ENCODE assay signal across 27 cellular contexts in the genomic region with DNA sequence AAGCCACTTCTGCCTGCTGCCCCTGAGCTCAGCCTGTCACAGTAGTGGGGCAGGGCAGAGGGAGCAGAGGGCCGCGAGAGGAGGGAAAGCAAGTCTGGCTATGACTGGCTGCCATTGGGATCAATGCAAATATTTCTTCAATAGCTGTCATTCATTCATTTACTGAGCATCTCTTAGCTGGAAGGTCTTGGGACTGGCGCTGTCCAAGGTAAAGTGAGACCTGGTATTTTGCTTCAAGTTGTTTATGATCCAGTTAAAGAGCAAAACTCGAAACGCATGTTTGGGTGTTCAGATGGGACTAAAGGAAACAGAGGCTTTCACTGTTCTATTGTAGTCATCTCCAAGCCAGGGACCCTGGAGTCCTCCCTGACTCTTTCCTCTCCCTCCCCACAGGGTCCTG. TPM values are rescaled to one million over a fixed set of nuclear protein-coding genes. Genes with fewer than 3 reads are reported as not detected.
A peak's percentile ranks its signal among the peaks of the same experiment; 100 is the strongest.
DNase-seq lines count a peak whose midpoint lies in the region; ATAC-seq and TF ChIP-seq lines count a peak whose summit lies in the region.
"Had no signal": no experiment of that assay in that cellular context is flagged by ENCODE, and none has a peak within 500 bp of the region (broad histone marks: within the 10 kb centered on the region; RNA-seq: fewer than 3 reads in every experiment).

No MANE protein-coding gene starts in this region.

- H3K4me3 ChIP-seq in SK-N-SH (ENCODE audit: low read depth in 2 of 2, low read length in 1 of 2) (no peak overlapping the region), GM23338 (no peak overlapping the region), liver (ENCODE audit: low read depth in 1 of 3, low read length in 3 of 3) (no peak overlapping the region), sigmoid colon (no peak overlapping the region)
- H3K4me3 ChIP-seq: coronary artery, esophagus squamous epithelium, lung, SK-N-MC, transverse colon had no signal

- H3K9me2 ChIP-seq in SK-N-SH (no peaks in the 10 kb centered on the region), GM23338 (ENCODE audit: insufficient read depth) (no peaks in the 10 kb centered on the region)

- H3K79me2 ChIP-seq in SK-N-SH (ENCODE audit: insufficient read depth) (no peaks in the 10 kb centered on the region), GM23338 (replicated peaks; ENCODE audit: insufficient read depth) (no peaks in the 10 kb centered on the region)

- H3K27me3 ChIP-seq in SK-N-SH (ENCODE audit: insufficient read depth): no peaks in the 10 kb centered on the region
- no peaks in the 10 kb centered on the region for H3K27me3 ChIP-seq in GM23338 (ENCODE audit: insufficient read depth)
- peaks cover 0 to 4% (median 3%) of the 10 kb centered on the region in 4 donors for H3K27me3 ChIP-seq in liver (ENCODE audit: control insufficient read depth in 4 of 4, insufficient read depth in 4 of 4, low read length in 3 of 4)
- H3K27me3 ChIP-seq in sigmoid colon: no peaks in the 10 kb centered on the region

- CTCF ChIA-PET in SK-N-SH (lab: Yijun Ruan, JAX): interaction anchor here (1.0 to 1.7 kb wide), 2 partner anchors 11 to 41 kb away, joined by 4 to 6 read pairs; no protein-coding TSS in a partner anchor

- H3F3A ChIP-seq in SK-N-SH (replicated peaks; ENCODE audit: insufficient read depth) (no peaks in the 10 kb centered on the region), GM23338 (replicated peaks; ENCODE audit: low read depth) (no peaks in the 10 kb centered on the region)

- peaks cover 3% of the 10 kb centered on the region for H3K27me3 Mint-ChIP-seq in GM23338 (ENCODE audit: insufficient read depth, low read depth, poor library complexity)

- H3K27ac ChIP-seq in SK-N-SH (ENCODE audit: low read depth in 2 of 2, low read length in 1 of 2) (no peak overlapping the region), GM23338 (ENCODE audit: low read depth) (no peak overlapping the region), liver (ENCODE audit: low read depth in 1 of 2, low read length in 2 of 2) (no peak overlapping the region), sigmoid colon (no peak overlapping the region)
- H3K27ac ChIP-seq: coronary artery, esophagus squamous epithelium, KMS-11, SK-N-MC, transverse colon, WERI-Rb-1 had no signal

- H3K9me3 ChIP-seq in SK-N-SH: no peaks in the 10 kb centered on the region
- H3K9me3 ChIP-seq in liver (ENCODE audit: control insufficient read depth in 4 of 4, low read length in 3 of 4): no peaks in the 10 kb centered on the region
- H3K9me3 ChIP-seq in sigmoid colon: no peaks in the 10 kb centered on the region
- H3K9me3 ChIP-seq: esophagus squamous epithelium, transverse colon had no signal

- no peaks in the 10 kb centered on the region for H3K36me3 ChIP-seq in SK-N-SH (replicated peaks in 1 of 2; ENCODE audit: control insufficient read depth in 1 of 2, insufficient read depth in 2 of 2, low read length in 1 of 2)
- no peaks in the 10 kb centered on the region for H3K36me3 ChIP-seq in GM23338 (ENCODE audit: insufficient read depth)
- no peaks in the 10 kb centered on the region for H3K36me3 ChIP-seq in liver (ENCODE audit: control insufficient read depth in 4 of 4, insufficient read depth in 3 of 4, low read depth in 1 of 4, low read length in 3 of 4)
- H3K36me3 ChIP-seq in sigmoid colon: no peaks in the 10 kb centered on the region
- H3K36me3 ChIP-seq: esophagus squamous epithelium, transverse colon, WERI-Rb-1 had no signal

- intact Hi-C loops in sigmoid colon (cut with DNase I): no loop called here

- TF ChIP-seq EP300 in SK-N-SH (IDR thresholded peaks at IDR 0.05; ENCODE audit: borderline replicate concordance in 1 of 2, low read depth in 1 of 2, low read length in 1 of 2) (no peak), sigmoid colon (IDR thresholded peaks at IDR 0.05) (no peak)

- no peaks in the 10 kb centered on the region for H4K20me1 ChIP-seq in SK-N-SH (ENCODE audit: insufficient read depth)
- no peaks in the 10 kb centered on the region for H4K20me1 ChIP-seq in GM23338 (replicated peaks; ENCODE audit: insufficient read depth)

- no peak; the same call in 2 of the 3 replicates for ATAC-seq in SK-N-SH treated with all-trans-retinoic acid at 6 μM for 48 hours
- no peak for ATAC-seq in GM23338
- ATAC-seq: activated T-cell treated with anti-CD3 and anti-CD28 coated beads, Interleukin-2, amount 50 U/mL, for 72 hours had no signal

- TF ChIP-seq CTCF in SK-N-SH (IDR thresholded peaks at IDR 0.05): no peak
- no peak for TF ChIP-seq CTCF in GM23338 (conservative IDR thresholded peaks at IDR 0.05; ENCODE audit: low read depth in 2 of 2)
- TF ChIP-seq CTCF in liver (IDR thresholded peaks at IDR 0.05; ENCODE audit: low read depth, low read length, missing input control): no peak
- no peak for TF ChIP-seq CTCF in sigmoid colon (IDR thresholded peaks at IDR 0.05)

- TF ChIP-seq RAD21 in SK-N-SH (IDR thresholded peaks at IDR 0.05; ENCODE audit: low read length) (no peak), liver (IDR thresholded peaks at IDR 0.05) (no peak)

- no peak overlapping the region for H3K9ac ChIP-seq in SK-N-SH
- H3K9ac ChIP-seq in liver (ENCODE audit: low read depth in 1 of 2, low read length in 2 of 2): no peak overlapping the region
- H3K9ac ChIP-seq: KMS-11 had no signal

- no peaks in the 10 kb centered on the region; the same call in 2 of the 3 replicates for H3K9me3 Mint-ChIP-seq in GM23338
- H3K9me3 Mint-ChIP-seq: activated CD4-positive, alpha-beta T cell treated with anti-CD3 and anti-CD28 coated beads, Interleukin-2, amount 10 ng/mL, durations not matched to agents 24 days and 14 days; activated naive CD4-positive, alpha-beta T cell treated with anti-CD3 and anti-CD28 coated beads for 36 hours; activated T-cell treated with anti-CD3 and anti-CD28 coated beads, Interleukin-2, amount 50 U/mL, for 72 hours; endodermal cell; T-helper 2 cell treated with Interferon-gamma antibody and Interleukin-4, amounts not matched to agents 5 μg/mL and 100 μg/mL, for 36 hours had no signal

- POLR2A ChIA-PET in SK-N-SH (lab: Yijun Ruan, JAX): no interaction called here

- H3K4me2 ChIP-seq in SK-N-SH: no peak overlapping the region
- H3K4me2 ChIP-seq in GM23338: no peak overlapping the region
- H3K4me2 ChIP-seq: KMS-11 had no signal

- H3K4me1 ChIP-seq in SK-N-SH (ENCODE audit: control insufficient read depth in 1 of 2, insufficient read depth in 2 of 2, low read depth in 1 of 2, low read length in 1 of 2): peaks cover 0 to 5% of the 10 kb centered on the region in 2 experiments; a peak in 2 of 4 replicates
- H3K4me1 ChIP-seq in GM23338 (ENCODE audit: insufficient read depth): no peaks in the 10 kb centered on the region
- H3K4me1 ChIP-seq in liver (ENCODE audit: control insufficient read depth in 4 of 4, insufficient read depth in 4 of 4, low read length in 3 of 4): no peaks in the 10 kb centered on the region
- no peaks in the 10 kb centered on the region for H3K4me1 ChIP-seq in sigmoid colon
- H3K4me1 ChIP-seq: esophagus squamous epithelium, transverse colon had no signal

- H2AFZ ChIP-seq in SK-N-SH (ENCODE audit: low read depth) (no peak overlapping the region), GM23338 (no peak overlapping the region)

- WGBS in SK-N-SH (ENCODE audit: low lambda C conversion rate): 49% methylated on average over 5 of the region's 5 CpGs
- 70% methylated on average over 5 of the region's 5 CpGs for WGBS in liver
- WGBS in sigmoid colon, 2 donors: 57 to 66% methylated on average over 5 of the region's 5 CpGs

- H3K27ac Mint-ChIP-seq in GM23338: no peak overlapping the region
- H3K27ac Mint-ChIP-seq: activated CD4-positive, alpha-beta T cell treated with anti-CD3 and anti-CD28 coated beads, Interleukin-2, amount 10 ng/mL, durations not matched to agents 24 days and 14 days; activated naive CD4-positive, alpha-beta T cell treated with anti-CD3 and anti-CD28 coated beads for 36 hours; activated T-cell treated with anti-CD3 and anti-CD28 coated beads, Interleukin-2, amount 50 U/mL, for 72 hours; endodermal cell; T-helper 2 cell treated with Interferon-gamma antibody and Interleukin-4, amounts not matched to agents 5 μg/mL and 100 μg/mL, for 36 hours had no signal

- TF ChIP-seq POLR2A in sigmoid colon (IDR thresholded peaks at IDR 0.05): no peak

- peaks cover 3% of the 10 kb centered on the region; the same call in 2 of the 3 replicates for H3K4me1 Mint-ChIP-seq in GM23338
- H3K4me1 Mint-ChIP-seq: activated CD4-positive, alpha-beta T cell treated with anti-CD3 and anti-CD28 coated beads, Interleukin-2, amount 10 ng/mL, durations not matched to agents 24 days and 14 days; endodermal cell had no signal

- DNase-seq in SK-N-SH (peak; percentile 48), GM23338 (ENCODE audit: low spot score) (peak; percentile 11), NCI-H345 treated with DMSO at 0.1 percent for 48 hours (lab: John Stamatoyannopoulos, UW; ENCODE audit: unreplicated experiment) (peak; percentile 8), GOT3 (lab: John Stamatoyannopoulos, UW) (no peak), sigmoid colon (no peak), GM19238 (ENCODE audit: insufficient read length, low spot score) (no peak)
- DNase-seq: activated CD4-positive, alpha-beta T cell treated with anti-CD3 and anti-CD28 coated beads, Interleukin-2, amount 10 ng/mL, durations not matched to agents 24 days and 14 days; activated naive CD4-positive, alpha-beta T cell treated with anti-CD3 and anti-CD28 coated beads for 36 hours; activated T-cell treated with anti-CD3 and anti-CD28 coated beads, Interleukin-2, amount 50 U/mL, for 72 hours; endodermal cell; esophagus squamous epithelium; kidney; MV-4-11; NCI-H526; posterior cingulate gyrus; RPMI8226; transverse colon; WERI-Rb-1 had no signal

- H3K36me3 Mint-ChIP-seq in GM23338 (ENCODE audit: low read depth): no peaks in the 10 kb centered on the region
- H3K36me3 Mint-ChIP-seq: CD14-positive monocyte had no signal

- H3K4me3 Mint-ChIP-seq in GM23338: no peak overlapping the region
- H3K4me3 Mint-ChIP-seq: activated CD4-positive, alpha-beta T cell treated with anti-CD3 and anti-CD28 coated beads, Interleukin-2, amount 10 ng/mL, durations not matched to agents 24 days and 14 days; activated naive CD4-positive, alpha-beta T cell treated with anti-CD3 and anti-CD28 coated beads for 36 hours; activated T-cell treated with anti-CD3 and anti-CD28 coated beads, Interleukin-2, amount 50 U/mL, for 72 hours; endodermal cell; T-helper 2 cell treated with Interferon-gamma antibody and Interleukin-4, amounts not matched to agents 5 μg/mL and 100 μg/mL, for 36 hours had no signal

RNA-seq across cellular contexts. Expression of gene R3HCC1L, which starts 47.1 kb away (rescaled TPM):
- polyA plus RNA-seq in SK-N-SH (2012; rRNA removed) (6.0 and 7.4 TPM in 2 replicates), GM23338 (2016; fragmentation: Nextera tagmentation; extraction: Ambion mirVana) (7.2 and 9.3 TPM in 2 replicates), liver (1 to 10 TPM; 3.2 to 4.8 TPM), sigmoid colon (10 to 100 TPM; 12.0 to 15.0 (median 14.1) TPM)
- polyA plus RNA-seq in SK-N-SH (2012; cell fraction: cytosol; rRNA removed): 7.1 and 7.7 TPM in 2 replicates
- polyA plus RNA-seq in SK-N-SH (2012; cell fraction: nucleus; rRNA removed): 8.5 and 14.1 TPM in 2 replicates
- 13.6 and 15.8 TPM in 2 replicates for total RNA-seq in GM23338 (2014; rRNA removed; shearing (Covaris generic))
- total RNA-seq in liver (10 to 100 TPM; 10.1 to 11.2 TPM), sigmoid colon (10 to 100 TPM; 11.6 to 14.4 (median 13.8) TPM)

RNA-seq across cellular contexts. Expression of gene CRTAC1, which starts 56.9 kb away (rescaled TPM):
- polyA plus RNA-seq in SK-N-SH (2012; rRNA removed) (0.05 and 0.18 TPM in 2 replicates), GM23338 (2016; fragmentation: Nextera tagmentation; extraction: Ambion mirVana) (0.47 and 0.63 TPM in 2 replicates), liver (under 1 TPM; 0.28 to 0.33 TPM), sigmoid colon (1 to 10 TPM in 2 of 3 donors, not detected in 1; 1.2 to 1.4 TPM)
- 0.13 and 0.26 TPM in 2 replicates for polyA plus RNA-seq in SK-N-SH (2012; cell fraction: cytosol; rRNA removed)
- 0.37 and 0.40 TPM in 2 replicates for polyA plus RNA-seq in SK-N-SH (2012; cell fraction: nucleus; rRNA removed)
- total RNA-seq in GM23338 (2014; rRNA removed; shearing (Covaris generic)): 0.74 and 1.2 TPM in 2 replicates
- total RNA-seq in liver (under 1 TPM; 0.14 to 0.25 TPM), sigmoid colon (1 to 10 TPM; 1.5 to 6.4 (median 3.8) TPM)
- total RNA-seq: activated CD4-positive, alpha-beta T cell treated with anti-CD3 and anti-CD28 coated beads, Interleukin-2, amount 10 ng/mL, durations not matched to agents 24 days and 14 days; activated naive CD4-positive, alpha-beta T cell treated with anti-CD3 and anti-CD28 coated beads for 36 hours; activated T-cell treated with anti-CD3 and anti-CD28 coated beads, Interleukin-2, amount 50 U/mL, for 72 hours had no signal
- polyA plus RNA-seq: AG04450, CD14-positive monocyte had no signal

Comparison
In these comparisons a context has a peak if more than half of its experiments do, and no peak if none do; other contexts are left out.
1. DNase-seq: peak in SK-N-SH (single experiment), GM23338 (single experiment) and NCI-H345 treated with DMSO at 0.1 percent for 48 hours (single experiment); none in GOT3 (single experiment), sigmoid colon (single experiment) and GM19238 (single experiment).